ENCODE assay signal across 10 cellular contexts in genomic region chr10:44865289-44865671, GRCh38. TPM values are rescaled to one million over a fixed set of nuclear protein-coding genes. Genes with fewer than 3 reads are reported as not detected.
DNase-seq lines count a peak whose midpoint lies in the region; ATAC-seq and TF ChIP-seq lines count a peak whose summit lies in the region.
"Had no signal": no experiment of that assay in that cellular context is flagged by ENCODE, and none has a peak within 500 bp of the region (broad histone marks: within the 10 kb centered on the region; RNA-seq: fewer than 3 reads in every experiment).

No MANE protein-coding gene starts in this region.

- no peaks in the 10 kb centered on the region for H3K9me3 Mint-ChIP-seq in activated CD8-positive, alpha-beta T cell treated with anti-CD3 and anti-CD28 coated beads, Interleukin-2, amount 10 ng/mL, durations not matched to agents 7 days and 5 days (ENCODE audit: insufficient read depth)
- H3K9me3 Mint-ChIP-seq: activated naive CD4-positive, alpha-beta T cell treated with anti-CD3 and anti-CD28 coated beads, Interleukin-2, amount 50 U/mL, for 24 hours; T-helper 1 cell treated with Interleukin-12 subunit alpha and Interleukin-12 subunit beta and Interleukin-4 antibody, amounts not matched to agents 30 μg/mL and 1 μg/mL, for 36 hours had no signal

- H3K36me3 ChIP-seq in right atrium auricular region (no peaks in the 10 kb centered on the region), skeletal muscle tissue (ENCODE audit: control insufficient read depth in 3 of 3, insufficient read depth in 3 of 3, low read length in 3 of 3) (no peaks in the 10 kb centered on the region)

- ATAC-seq in HG02642 (IDR thresholded peaks at IDR 0.05; ENCODE audit: poor library complexity, unreplicated experiment) (peak; percentile 8), HG02981 (IDR thresholded peaks at IDR 0.05; ENCODE audit: unreplicated experiment) (no peak)
- ATAC-seq in activated CD8-positive, alpha-beta T cell treated with anti-CD3 and anti-CD28 coated beads, Interleukin-2, amount 10 ng/mL, durations not matched to agents 7 days and 5 days, result no peak

- peak overlapping the region in 1 of 2 donors; percentile 51 for H3K4me3 ChIP-seq in right atrium auricular region
- H3K4me3 ChIP-seq in skeletal muscle tissue (ENCODE audit: low read length in 3 of 3), result peak overlapping the region; percentile 33 to 85 (median 80)

- peak overlapping the region; percentile 82 for H3K4me3 Mint-ChIP-seq in activated CD8-positive, alpha-beta T cell treated with anti-CD3 and anti-CD28 coated beads, Interleukin-2, amount 10 ng/mL, durations not matched to agents 7 days and 5 days

- H3K9me3 ChIP-seq in right atrium auricular region (no peaks in the 10 kb centered on the region), skeletal muscle tissue (ENCODE audit: control insufficient read depth in 3 of 3, low read length in 3 of 3) (no peaks in the 10 kb centered on the region)

- H3K9ac ChIP-seq in skeletal muscle tissue (ENCODE audit: low read depth in 1 of 3, low read length in 3 of 3), result peak overlapping the region in 2 of 3 donors; percentile 16 to 60

- peak overlapping the region; percentile 62 to 63 for H3K27ac ChIP-seq in right atrium auricular region
- H3K27ac ChIP-seq in skeletal muscle tissue (ENCODE audit: low read depth, low read length), result peak overlapping the region; percentile 30

- peaks cover 16% of the 10 kb centered on the region for H3K4me1 Mint-ChIP-seq in activated CD8-positive, alpha-beta T cell treated with anti-CD3 and anti-CD28 coated beads, Interleukin-2, amount 10 ng/mL, durations not matched to agents 7 days and 5 days (ENCODE audit: low read depth)

- H3K36me3 Mint-ChIP-seq in activated CD8-positive, alpha-beta T cell treated with anti-CD3 and anti-CD28 coated beads, Interleukin-2, amount 10 ng/mL, durations not matched to agents 7 days and 5 days (ENCODE audit: low read depth), result no peaks in the 10 kb centered on the region
- H3K36me3 Mint-ChIP-seq: activated naive CD4-positive, alpha-beta T cell treated with anti-CD3 and anti-CD28 coated beads, Interleukin-2, amount 50 U/mL, for 24 hours had no signal

- no peak for TF ChIP-seq CTCF in right atrium auricular region (IDR thresholded peaks at IDR 0.05)

- no peaks in the 10 kb centered on the region for H3K27me3 ChIP-seq in right atrium auricular region
- H3K27me3 ChIP-seq in skeletal muscle tissue (ENCODE audit: control insufficient read depth in 3 of 3, insufficient read depth in 3 of 3, low read length in 3 of 3), result peaks cover 2 to 17% (median 14%) of the 10 kb centered on the region in 3 donors

- H3K27me3 Mint-ChIP-seq in activated CD8-positive, alpha-beta T cell treated with anti-CD3 and anti-CD28 coated beads, Interleukin-2, amount 10 ng/mL, durations not matched to agents 7 days and 5 days (ENCODE audit: low read depth), result peaks cover 50% of the 10 kb centered on the region

- POLR2A ChIA-PET in activated CD8-positive, alpha-beta T cell treated with anti-CD3 and anti-CD28 coated beads, Interleukin-2, amount 10 ng/mL, durations not matched to agents 7 days and 5 days (lab: Charles Lee), result no interaction called here

- no peak for DNase-seq in activated CD8-positive, alpha-beta T cell treated with anti-CD3 and anti-CD28 coated beads, Interleukin-2, amount 10 ng/mL, durations not matched to agents 7 days and 5 days
- DNase-seq in right atrium auricular region (ENCODE audit: low spot score) (peak; percentile 58), DMS53 treated with DMSO at 0.1 percent for 48 hours (lab: John Stamatoyannopoulos, UW; ENCODE audit: unreplicated experiment) (no peak), HPDE6-E6E7 (ENCODE audit: extremely low spot score) (no peak), NCI-H526 (lab: John Stamatoyannopoulos, UW) (no peak)

- CTCF ChIA-PET in activated CD8-positive, alpha-beta T cell treated with anti-CD3 and anti-CD28 coated beads, Interleukin-2, amount 10 ng/mL, durations not matched to agents 7 days and 5 days (lab: Charles Lee), result interaction anchor here (0.9 to 2.3 kb wide), 7 partner anchors 10 to 68 kb away, joined by 3 to 13 read pairs (median 6); no protein-coding TSS in a partner anchor

- peaks cover 0 to 36% of the 10 kb centered on the region in 2 donors for H3K4me1 ChIP-seq in right atrium auricular region
- peaks cover 14 to 18% (median 16%) of the 10 kb centered on the region in 3 donors for H3K4me1 ChIP-seq in skeletal muscle tissue (ENCODE audit: control insufficient read depth in 3 of 3, insufficient read depth in 3 of 3, low read length in 3 of 3)

- H3K27ac Mint-ChIP-seq in activated CD8-positive, alpha-beta T cell treated with anti-CD3 and anti-CD28 coated beads, Interleukin-2, amount 10 ng/mL, durations not matched to agents 7 days and 5 days, result no peak overlapping the region
- H3K27ac Mint-ChIP-seq: activated naive CD4-positive, alpha-beta T cell treated with anti-CD3 and anti-CD28 coated beads, Interleukin-2, amount 50 U/mL, for 24 hours had no signal

RNA-seq across cellular contexts. Expression of gene TMEM72, which starts 45.9 kb away (rescaled TPM):
- not detected for total RNA-seq in activated CD8-positive, alpha-beta T cell treated with anti-CD3 and anti-CD28 coated beads, Interleukin-2, amount 10 ng/mL, durations not matched to agents 7 days and 5 days
- total RNA-seq in right atrium auricular region (under 1 TPM in 1 of 2 donors, not detected in 1; 0.15 TPM), skeletal muscle tissue (under 0.01 TPM)
